Comparison of ENCODE assay signal across 8 cellular contexts in the genomic region with DNA sequence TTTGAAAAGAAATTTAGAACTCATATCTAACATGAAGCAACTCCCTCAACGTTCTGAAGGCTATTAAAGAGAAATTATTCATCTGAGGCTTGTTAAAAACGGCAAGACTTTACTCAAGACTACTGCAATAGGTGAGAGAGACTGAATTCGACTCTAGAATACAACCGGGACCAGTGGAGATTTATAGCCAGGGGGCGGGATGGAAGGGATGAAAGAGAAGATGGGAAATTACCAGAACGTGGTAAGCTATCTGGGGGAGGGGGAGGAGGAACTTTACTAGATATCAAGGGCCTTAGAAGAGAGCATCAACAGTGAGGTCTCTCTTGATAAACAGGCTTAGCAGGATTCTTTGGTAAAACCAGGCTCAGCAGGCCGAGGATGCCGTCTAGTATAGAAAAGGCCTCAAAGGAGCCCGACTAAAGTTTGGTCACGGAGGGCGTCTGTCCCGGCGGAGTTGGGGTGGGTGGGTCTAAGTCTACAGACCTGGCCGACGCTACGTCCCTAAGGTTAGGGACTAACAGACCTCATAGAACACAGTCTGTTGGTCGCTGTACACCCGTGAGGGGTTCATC. TPM values are rescaled to one million over a fixed set of nuclear protein-coding genes. Genes with fewer than 3 reads are reported as not detected.
DNase-seq lines count a peak whose midpoint lies in the region; ATAC-seq, FAIRE-seq and TF ChIP-seq lines count a peak whose summit lies in the region.

No MANE protein-coding gene starts in this region.

- H3K4me2 ChIP-seq in GM23338, result peak overlapping the region; percentile 98
- H3K4me2 ChIP-seq in MM.1S (ENCODE audit: low read depth, low read length), result peak overlapping the region; percentile 83

- H3K27ac ChIP-seq in GM23338 (ENCODE audit: low read depth) (peak overlapping the region; percentile 98), MM.1S (ENCODE audit: low read length) (peak overlapping the region; percentile 40; the same call in 1 of the 2 replicates)
- H3K27ac ChIP-seq in effector memory CD4-positive, alpha-beta T cell (ENCODE audit: insufficient read depth, low read length, poor library complexity, severe bottlenecking), result peak overlapping the region; percentile 82

- peaks cover 4% of the 10 kb centered on the region for H3K4me1 ChIP-seq in GM23338 (ENCODE audit: insufficient read depth)
- peaks cover 4% of the 10 kb centered on the region; the same call in 1 of the 2 replicates for H3K4me1 ChIP-seq in MM.1S (ENCODE audit: low read length)
- H3K4me1 ChIP-seq in effector memory CD4-positive, alpha-beta T cell (ENCODE audit: control insufficient read depth, insufficient read depth, low read length, poor library complexity, severe bottlenecking), result peaks cover 8% of the 10 kb centered on the region

- peaks cover 9% of the 10 kb centered on the region; the same call in 1 of the 2 replicates for H3F3A ChIP-seq in GM23338 (replicated peaks; ENCODE audit: low read depth)
- H3F3A ChIP-seq in MM.1S (ENCODE audit: insufficient read depth, low read length), result no peaks in the 10 kb centered on the region; the same call in 1 of the 2 replicates

- no peaks in the 10 kb centered on the region for H3K9me3 ChIP-seq in MM.1S (replicated peaks; ENCODE audit: insufficient read depth, low read length)
- H3K9me3 ChIP-seq in effector memory CD4-positive, alpha-beta T cell (ENCODE audit: control insufficient read depth, low read length), result no peaks in the 10 kb centered on the region

- H3K27ac Mint-ChIP-seq in GM23338 (peak overlapping the region; percentile 96), nephron progenitor cell (peak overlapping the region; percentile 98)

- ATAC-seq in GM23338, result peak; percentile 48

- no peak for FAIRE-seq in GM12891 (lab: Jason Lieb, UNC)

- no peak for TF ChIP-seq POLR2A in GM12891 (IDR thresholded peaks at IDR 0.05; ENCODE audit: low read depth, low read length)

- DNase-seq in GM23338 (ENCODE audit: low spot score), result peak; percentile 74
- no peak for DNase-seq in MM.1S
- DNase-seq in effector memory CD4-positive, alpha-beta T cell, result no peak
- DNase-seq in nephron progenitor cell, result no peak
- DNase-seq in NCI-H1417 (lab: John Stamatoyannopoulos, UW), result no peak
- DNase-seq in GM12891 (ENCODE audit: insufficient read length, low spot score), result no peak
- no peak for DNase-seq in NCI-H1436 (lab: John Stamatoyannopoulos, UW)

- H3K36me3 Mint-ChIP-seq in GM23338 (ENCODE audit: low read depth) (peaks cover 8% of the 10 kb centered on the region), nephron progenitor cell (ENCODE audit: low read depth) (peaks cover 13% of the 10 kb centered on the region)

- H3K79me2 ChIP-seq in GM23338 (replicated peaks; ENCODE audit: insufficient read depth) (peaks cover 39% of the 10 kb centered on the region), MM.1S (ENCODE audit: low read length) (peaks cover 3% of the 10 kb centered on the region; the same call in 1 of the 2 replicates)

- H3K27me3 ChIP-seq in GM23338 (ENCODE audit: insufficient read depth), result peaks cover 7% of the 10 kb centered on the region; the same call in 1 of the 2 replicates
- H3K27me3 ChIP-seq in MM.1S (replicated peaks; ENCODE audit: insufficient read depth, low read length), result no peaks in the 10 kb centered on the region
- H3K27me3 ChIP-seq in effector memory CD4-positive, alpha-beta T cell (replicated peaks; ENCODE audit: control insufficient read depth, insufficient read depth, low read length, poor library complexity, severe bottlenecking), result no peaks in the 10 kb centered on the region

- H3K4me3 Mint-ChIP-seq in GM23338 (peak overlapping the region; percentile 90), nephron progenitor cell (peak overlapping the region; percentile 94)

- H3K4me3 ChIP-seq in GM12875 (ENCODE audit: low read depth, low read length), result peak overlapping the region; percentile 66
- peak overlapping the region; percentile 99 for H3K4me3 ChIP-seq in GM23338
- H3K4me3 ChIP-seq in MM.1S (ENCODE audit: low read length), result peak overlapping the region; percentile 75
- H3K4me3 ChIP-seq in effector memory CD4-positive, alpha-beta T cell (ENCODE audit: insufficient read depth, low read depth, low read length, poor library complexity, severe bottlenecking), result peak overlapping the region; percentile 91

- no peaks in the 10 kb centered on the region for H4K20me1 ChIP-seq in GM23338 (replicated peaks; ENCODE audit: insufficient read depth)
- H4K20me1 ChIP-seq in MM.1S (ENCODE audit: insufficient read depth, low read length), result no peaks in the 10 kb centered on the region

- TF ChIP-seq CTCF in GM12875 (IDR thresholded peaks at IDR 0.05; ENCODE audit: borderline replicate concordance, insufficient read depth, low read depth, low read length), result no peak
- no peak for TF ChIP-seq CTCF in GM23338 (conservative IDR thresholded peaks at IDR 0.05; ENCODE audit: low read depth in 2 of 2)
- TF ChIP-seq CTCF in MM.1S (IDR thresholded peaks at IDR 0.05; ENCODE audit: low read length), result no peak
- no peak for TF ChIP-seq CTCF in nephron progenitor cell (IDR thresholded peaks at IDR 0.05)

- H3K9me2 ChIP-seq in GM23338 (ENCODE audit: insufficient read depth) (no peaks in the 10 kb centered on the region), MM.1S (replicated peaks; ENCODE audit: insufficient read depth, low read length) (no peaks in the 10 kb centered on the region)

- H3K9me3 Mint-ChIP-seq in GM23338 (no peaks in the 10 kb centered on the region; the same call in 2 of the 3 replicates), nephron progenitor cell (no peaks in the 10 kb centered on the region)

- H3K27me3 Mint-ChIP-seq in GM23338 (ENCODE audit: insufficient read depth, low read depth, poor library complexity) (peaks cover 10% of the 10 kb centered on the region), nephron progenitor cell (ENCODE audit: low read depth, poor library complexity) (no peaks in the 10 kb centered on the region)

- H3K4me1 Mint-ChIP-seq in GM23338 (peaks cover 17% of the 10 kb centered on the region), nephron progenitor cell (peaks cover 28% of the 10 kb centered on the region)

- H2AFZ ChIP-seq in GM23338, result peak overlapping the region; percentile 92; the same call in 1 of the 2 replicates
- H2AFZ ChIP-seq in MM.1S (ENCODE audit: low read length), result peak overlapping the region; percentile 89

- H3K36me3 ChIP-seq in GM23338 (ENCODE audit: insufficient read depth), result no peaks in the 10 kb centered on the region
- no peaks in the 10 kb centered on the region for H3K36me3 ChIP-seq in MM.1S (replicated peaks; ENCODE audit: insufficient read depth, low read length)
- no peaks in the 10 kb centered on the region for H3K36me3 ChIP-seq in effector memory CD4-positive, alpha-beta T cell (ENCODE audit: control insufficient read depth, insufficient read depth, low read length)

- H3K9ac ChIP-seq in MM.1S (ENCODE audit: low read length), result peak overlapping the region; percentile 37; the same call in 1 of the 2 replicates

TF ChIP-seq in GM12891, 5 proteins besides CTCF, POLR2A, EP300 and RAD21:
- no peak for TF ChIP-seq SPI1 (IDR thresholded peaks at IDR 0.05; ENCODE audit: low read depth, low read length)
- no peak for TF ChIP-seq TAF1 (IDR thresholded peaks at IDR 0.05; ENCODE audit: low read depth, low read length)
- TF ChIP-seq POLR2AphosphoS5 (IDR thresholded peaks at IDR 0.05; ENCODE audit: low read depth, low read length), result no peak
- no peak for TF ChIP-seq POU2F2 (IDR thresholded peaks at IDR 0.05; ENCODE audit: low read depth, low read length)
- TF ChIP-seq PAX5 (IDR thresholded peaks at IDR 0.05; ENCODE audit: insufficient read depth, low read length, severe bottlenecking), result no peak

RNA-seq across cellular contexts. Expression of a gene that starts 0.6 kb away (rescaled TPM):
- 10.4 and 17.0 TPM in 2 replicates for total RNA-seq in GM23338 (2014; rRNA removed; shearing (Covaris generic))
- polyA plus RNA-seq in GM23338 (2016; fragmentation: Nextera tagmentation; extraction: Ambion mirVana), result 9.3 and 13.3 TPM in 2 replicates
- polyA plus RNA-seq in GM12891 (2012; ENCODE audit: low read depth, missing spikeins), result 15.4 TPM

RNA-seq across cellular contexts. Expression of a gene that starts 46.8 kb away (rescaled TPM):
- 208 and 224 TPM in 2 replicates for total RNA-seq in GM23338 (2014; rRNA removed; shearing (Covaris generic))
- 70.1 and 75.6 TPM in 2 replicates for polyA plus RNA-seq in GM23338 (2016; fragmentation: Nextera tagmentation; extraction: Ambion mirVana)
- polyA plus RNA-seq in GM12891 (2012; ENCODE audit: low read depth, missing spikeins), result 64.3 TPM

RNA-seq across cellular contexts. Expression of a gene that starts 59.1 kb away (rescaled TPM):
- total RNA-seq in GM23338 (2014; rRNA removed; shearing (Covaris generic)), result 0.23 and 0.56 TPM in 2 replicates
- 0.19 and 0.44 TPM in 2 replicates for polyA plus RNA-seq in GM23338 (2016; fragmentation: Nextera tagmentation; extraction: Ambion mirVana)
- polyA plus RNA-seq in GM12891 (2012; ENCODE audit: low read depth, missing spikeins), result not detected

Comparison
In these comparisons a context has a peak if more than half of its experiments do, and no peak if none do; other contexts are left out.
1. H3K27ac ChIP-seq: peak in every context shown above with its lines; median percentile 98 in GM23338; 82 in effector memory CD4-positive, alpha-beta T cell; 40 in MM.1S.